In genomic region chr2:3638456-3638810, GRCh38 we compare ENCODE assay signal across 18 cellular contexts. TPM values are rescaled to one million over a fixed set of nuclear protein-coding genes. Genes with fewer than 3 reads are reported as not detected.
A peak's percentile ranks its signal among the peaks of the same experiment; 100 is the strongest.
DNase-seq lines count a peak whose midpoint lies in the region; ATAC-seq and TF ChIP-seq lines count a peak whose summit lies in the region.
"Had no signal": no experiment of that assay in that cellular context is flagged by ENCODE, and none has a peak within 500 bp of the region (broad histone marks: within the 10 kb centered on the region; RNA-seq: fewer than 3 reads in every experiment).

No MANE protein-coding gene starts in this region.

- H3K27ac ChIP-seq in H9 (ENCODE audit: insufficient read length, low read depth, low read length): no peak overlapping the region
- no peak overlapping the region for H3K27ac ChIP-seq in mesenchymal stem cell (ENCODE audit: low read length, poor library complexity, severe bottlenecking)
- H3K27ac ChIP-seq: PC-9, RWPE1 had no signal

- H3K27ac Mint-ChIP-seq in H9: no peak overlapping the region
- H3K27ac Mint-ChIP-seq in stimulated activated naive CD8-positive, alpha-beta T cell treated with anti-CD3 and anti-CD28 coated beads, Interleukin-15, amount 100 ng/mL, for 72 hours: no peak overlapping the region

- H4K5ac ChIP-seq in H9 (ENCODE audit: insufficient read length, low read depth, low read length): no peak overlapping the region

- H3K4me2 ChIP-seq in H9 (ENCODE audit: insufficient read depth, insufficient read length, low read length) (no peak overlapping the region), mesenchymal stem cell (ENCODE audit: low read length, poor library complexity, severe bottlenecking) (no peak overlapping the region)
- H3K4me2 ChIP-seq: PC-9 had no signal

- no peak for TF ChIP-seq CTCF in H9 (conservative IDR thresholded peaks at IDR 0.05)

- H3K36me3 Mint-ChIP-seq in H9 (ENCODE audit: insufficient read depth in 1 of 3, low read depth in 3 of 3): no peaks in the 10 kb centered on the region
- H3K36me3 Mint-ChIP-seq: CD14-positive monocyte, IgD-negative memory B cell had no signal

- no peaks in the 10 kb centered on the region for H3K4me1 ChIP-seq in H9 (ENCODE audit: insufficient read depth, low read length)
- H3K4me1 ChIP-seq in mesenchymal stem cell (ENCODE audit: control insufficient read depth, insufficient read depth, low read depth, low read length): no peaks in the 10 kb centered on the region

- no peaks in the 10 kb centered on the region for H3K9me3 ChIP-seq in H9 (ENCODE audit: control insufficient read depth, low read depth, low read length)
- H3K9me3 ChIP-seq in mesenchymal stem cell (ENCODE audit: control insufficient read depth, low read length): no peaks in the 10 kb centered on the region

- no peak overlapping the region for H2BK5ac ChIP-seq in H9 (ENCODE audit: insufficient read length, low read length)
- no peak overlapping the region for H2BK5ac ChIP-seq in mesenchymal stem cell (ENCODE audit: low read depth, low read length, poor library complexity, severe bottlenecking)

- WGBS in H9 (ENCODE audit: extremely low coverage, insufficient read length, low lambda C conversion rate): no CpG with 5 or more reads among the region's 8 CpGs
- WGBS in mesenchymal stem cell: 87% methylated on average over 7 of the region's 8 CpGs

- H2BK120ac ChIP-seq in H9 (ENCODE audit: low read depth, low read length, poor library complexity, severe bottlenecking): no peak overlapping the region
- H2BK120ac ChIP-seq in mesenchymal stem cell (ENCODE audit: low read depth, low read length): no peak overlapping the region

- H2BK12ac ChIP-seq in H9 (ENCODE audit: insufficient read length, low read depth, low read length) (no peak overlapping the region), mesenchymal stem cell (ENCODE audit: low read length in 2 of 2) (no peak overlapping the region)

- no peaks in the 10 kb centered on the region for H4K20me1 ChIP-seq in H9 (ENCODE audit: control insufficient read depth, insufficient read depth, insufficient read length)

- ATAC-seq in stimulated activated naive CD8-positive, alpha-beta T cell treated with anti-CD3 and anti-CD28 coated beads, Interleukin-15, amount 100 ng/mL, for 72 hours: peak; percentile 13
- no peak for ATAC-seq in GM19351 (IDR thresholded peaks at IDR 0.05; ENCODE audit: unreplicated experiment)

- H3K56ac ChIP-seq in H9 (ENCODE audit: insufficient read length, low read depth, low read length): no peak overlapping the region

- H3K4me1 Mint-ChIP-seq in H9: peaks cover 7 to 11% of the 10 kb centered on the region in 2 experiments
- H3K4me1 Mint-ChIP-seq in stimulated activated naive CD8-positive, alpha-beta T cell treated with anti-CD3 and anti-CD28 coated beads, Interleukin-15, amount 100 ng/mL, for 72 hours: peaks cover 11% of the 10 kb centered on the region
- H3K4me1 Mint-ChIP-seq: CD14-positive monocyte had no signal

- H3K23me2 ChIP-seq in H9 (ENCODE audit: insufficient read length, low read depth, low read length, poor library complexity, severe bottlenecking): no peaks in the 10 kb centered on the region

- peak; percentile 0 for DNase-seq in ELF-1 (ENCODE audit: low read depth, low spot score)
- DNase-seq in H9: peak; percentile 27
- DNase-seq in mesenchymal stem cell: no peak
- DNase-seq in stimulated activated naive CD8-positive, alpha-beta T cell treated with anti-CD3 and anti-CD28 coated beads, Interleukin-15, amount 100 ng/mL, for 72 hours: no peak
- DNase-seq in DMS153 treated with DMSO at 0.1 percent for 48 hours (lab: John Stamatoyannopoulos, UW; ENCODE audit: unreplicated experiment): no peak
- no peak for DNase-seq in AML-193 (lab: John Stamatoyannopoulos, UW)
- DNase-seq: DND-41, GDM1, Karpas-422, NCI-H1417 treated with DMSO at 0.1 percent for 48 hours, NCI-H187 treated with DMSO at 0.1 percent for 48 hours, NCI-H526, PC-9 had no signal

- H2AK5ac ChIP-seq in H9 (ENCODE audit: insufficient read length, low read length) (no peak overlapping the region), mesenchymal stem cell (ENCODE audit: low read length, severe bottlenecking) (no peak overlapping the region)

- H4K91ac ChIP-seq in H9 (ENCODE audit: insufficient read length, low read depth, low read length): no peak overlapping the region
- H4K91ac ChIP-seq in mesenchymal stem cell (ENCODE audit: low read length): no peak overlapping the region

- no peak overlapping the region for H2AFZ ChIP-seq in H9 (ENCODE audit: low read length)
- H2AFZ ChIP-seq in mesenchymal stem cell (ENCODE audit: low read depth, low read length): no peak overlapping the region
- H2AFZ ChIP-seq: PC-9 had no signal

- H3K79me1 ChIP-seq in H9 (ENCODE audit: insufficient read depth, low read depth, low read length, poor library complexity, severe bottlenecking) (no peaks in the 10 kb centered on the region), mesenchymal stem cell (replicated peaks; ENCODE audit: low read length, poor library complexity, severe bottlenecking) (no peaks in the 10 kb centered on the region)

- H3K9ac ChIP-seq in H9 (ENCODE audit: extremely low read depth, insufficient read length, low read length): no peak overlapping the region
- H3K9ac ChIP-seq in mesenchymal stem cell (ENCODE audit: low read length): no peak overlapping the region

- H3K27me3 ChIP-seq in H9 (ENCODE audit: insufficient read depth, low read length) (no peaks in the 10 kb centered on the region), mesenchymal stem cell (ENCODE audit: control insufficient read depth in 1 of 2, insufficient read depth in 1 of 2, low read length in 2 of 2) (peaks cover 4 to 38% of the 10 kb centered on the region in 2 experiments)

- no peaks in the 10 kb centered on the region for H3K79me2 ChIP-seq in H9 (ENCODE audit: insufficient read depth, low read length)

- no peaks in the 10 kb centered on the region for H3K9me3 Mint-ChIP-seq in H9
- H3K9me3 Mint-ChIP-seq in stimulated activated naive CD8-positive, alpha-beta T cell treated with anti-CD3 and anti-CD28 coated beads, Interleukin-15, amount 100 ng/mL, for 72 hours: no peaks in the 10 kb centered on the region
- H3K9me3 Mint-ChIP-seq: CD14-positive monocyte, IgD-negative memory B cell had no signal

- H3K14ac ChIP-seq in H9 (ENCODE audit: insufficient read depth, low read length): no peak overlapping the region
- H3K14ac ChIP-seq in mesenchymal stem cell (ENCODE audit: low read length in 2 of 2): no peak overlapping the region

- H3T11ph ChIP-seq in H9 (ENCODE audit: low read length): no peak overlapping the region

- H3K18ac ChIP-seq in H9 (ENCODE audit: insufficient read length, low read depth, low read length) (no peak overlapping the region), mesenchymal stem cell (ENCODE audit: low read depth in 1 of 2, low read length in 2 of 2) (no peak overlapping the region)

- H3K36me3 ChIP-seq in mesenchymal stem cell (ENCODE audit: control insufficient read depth in 1 of 2, insufficient read depth in 2 of 2, low read depth in 1 of 2, low read length in 2 of 2): no peaks in the 10 kb centered on the region

- no peak overlapping the region for H2BK20ac ChIP-seq in H9 (ENCODE audit: low read depth, low read length, poor library complexity, severe bottlenecking)

- H2BK15ac ChIP-seq in H9 (ENCODE audit: low read depth, low read length) (no peak overlapping the region), mesenchymal stem cell (ENCODE audit: low read depth, poor library complexity, severe bottlenecking) (peak overlapping the region; percentile 89)

- H3K4ac ChIP-seq in H9 (ENCODE audit: low read depth, low read length) (no peak overlapping the region), mesenchymal stem cell (ENCODE audit: low read depth in 1 of 2, low read length in 2 of 2) (no peak overlapping the region)

- H3K23ac ChIP-seq in H9 (ENCODE audit: insufficient read length, low read depth, low read length) (no peak overlapping the region), mesenchymal stem cell (ENCODE audit: low read length in 2 of 2) (no peak overlapping the region)

- no peak overlapping the region for H3K4me3 Mint-ChIP-seq in H9
- H3K4me3 Mint-ChIP-seq in stimulated activated naive CD8-positive, alpha-beta T cell treated with anti-CD3 and anti-CD28 coated beads, Interleukin-15, amount 100 ng/mL, for 72 hours: no peak overlapping the region
- H3K4me3 Mint-ChIP-seq: CD14-positive monocyte, IgD-negative memory B cell had no signal

- no peak overlapping the region for H3K4me3 ChIP-seq in mesenchymal stem cell (ENCODE audit: insufficient read depth in 1 of 2, low read depth in 1 of 2, low read length in 2 of 2)
- H3K4me3 ChIP-seq: PC-9 had no signal

- H4K8ac ChIP-seq in H9 (replicated peaks; ENCODE audit: insufficient read length, low read depth, low read length): no peak overlapping the region
- no peak overlapping the region for H4K8ac ChIP-seq in mesenchymal stem cell (ENCODE audit: low read length)

- peaks cover 20% of the 10 kb centered on the region for H3K27me3 Mint-ChIP-seq in H9 (ENCODE audit: low read depth)
- peaks cover 25% of the 10 kb centered on the region for H3K27me3 Mint-ChIP-seq in stimulated activated naive CD8-positive, alpha-beta T cell treated with anti-CD3 and anti-CD28 coated beads, Interleukin-15, amount 100 ng/mL, for 72 hours

RNA-seq across cellular contexts. Expression of gene ALLC, which starts 19.6 kb away (rescaled TPM):
- total RNA-seq in H9 (2021): not detected in 2 replicates
- polyA plus RNA-seq in mesenchymal stem cell (2013, experiment 1 of 2): 0.11 TPM
- polyA plus RNA-seq in mesenchymal stem cell (2013, experiment 2 of 2): 0.10 TPM
- total RNA-seq: MCF 10A, PC-9 had no signal
- polyA plus RNA-seq: CD14-positive monocyte, IgD-negative memory B cell had no signal

RNA-seq across cellular contexts. Expression of gene COLEC11, which starts 43.5 kb away (rescaled TPM):
- total RNA-seq in H9 (2021): 0.39 TPM in 1 of 2 replicates, not detected in the other
- 54.5 TPM for polyA plus RNA-seq in mesenchymal stem cell (2013, experiment 1 of 2)
- polyA plus RNA-seq in mesenchymal stem cell (2013, experiment 2 of 2): 53.6 TPM
- total RNA-seq: MCF 10A had no signal
- polyA plus RNA-seq: CD14-positive monocyte, IgD-negative memory B cell had no signal

Comparison
In these comparisons a context has a peak if more than half of its experiments do, and no peak if none do; other contexts are left out.
1. DNase-seq: peak in ELF-1 (single experiment) and H9 (single experiment); none in mesenchymal stem cell (single experiment), stimulated activated naive CD8-positive, alpha-beta T cell treated with anti-CD3 and anti-CD28 coated beads, Interleukin-15, amount 100 ng/mL, for 72 hours (0 of 2), DMS153 treated with DMSO at 0.1 percent for 48 hours (single experiment) and AML-193 (0 of 2).